In the genomic region with DNA sequence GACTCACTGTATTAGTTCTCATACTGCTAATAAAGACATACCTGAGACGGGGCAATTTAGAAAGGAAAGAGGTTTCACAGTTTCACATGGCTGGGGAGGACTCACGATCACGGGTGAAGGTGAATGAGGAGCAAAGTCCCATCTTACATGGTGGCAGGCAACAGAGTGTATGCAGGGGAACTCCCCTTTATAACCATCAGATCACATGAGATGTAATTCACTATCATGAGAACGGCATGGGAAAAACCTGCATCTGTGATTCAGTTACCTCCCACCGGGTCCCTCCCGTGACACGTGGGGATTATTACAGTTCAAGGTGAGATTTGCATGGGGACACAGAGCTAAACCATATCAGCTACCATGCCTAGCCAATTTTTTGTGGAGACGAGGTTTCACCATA, we compare ENCODE assay signal across 19 cellular contexts.
DNase-seq lines count a peak whose midpoint lies in the region; ATAC-seq and TF ChIP-seq lines count a peak whose summit lies in the region.
"Had no signal": no experiment of that assay in that cellular context is flagged by ENCODE, and none has a peak within 500 bp of the region (broad histone marks: within the 10 kb centered on the region; RNA-seq: fewer than 3 reads in every experiment).

No MANE protein-coding gene starts in this region.

- intact Hi-C loops in right cardiac atrium (cut with DNase I), result no loop called here

- ATAC-seq in GM19463 (IDR thresholded peaks at IDR 0.05; ENCODE audit: unreplicated experiment) (peak; percentile 55), right cardiac atrium (no peak)

- WGBS in mesenchymal stem cell, result 89% methylated on average over 8 of the region's 8 CpGs
- 96% methylated on average over 8 of the region's 8 CpGs for WGBS in right cardiac atrium

- peak overlapping the region in 1 of 2 experiments; percentile 56 for H3K4ac ChIP-seq in mesenchymal stem cell (ENCODE audit: low read depth in 1 of 2, low read length in 2 of 2)

- H3K4me1 ChIP-seq in mesenchymal stem cell (ENCODE audit: control insufficient read depth, insufficient read depth, low read depth, low read length) (peaks cover 9% of the 10 kb centered on the region), right cardiac atrium (ENCODE audit: control insufficient read depth, insufficient read depth, low read length) (no peaks in the 10 kb centered on the region)

- no peak overlapping the region for H4K8ac ChIP-seq in mesenchymal stem cell (ENCODE audit: low read length)

- H3K4me2 ChIP-seq in mesenchymal stem cell (ENCODE audit: low read length, poor library complexity, severe bottlenecking), result no peak overlapping the region

- no peak overlapping the region for H3K27ac ChIP-seq in mesenchymal stem cell (ENCODE audit: low read length, poor library complexity, severe bottlenecking)
- H3K27ac ChIP-seq in right cardiac atrium (ENCODE audit: low read length), result no peak overlapping the region
- H3K27ac ChIP-seq: neutrophil, right atrium auricular region, vagina had no signal

- H3K18ac ChIP-seq in mesenchymal stem cell (ENCODE audit: low read depth in 1 of 2, low read length in 2 of 2), result peak overlapping the region in 1 of 2 experiments; percentile 18

- peak overlapping the region in 1 of 2 experiments; percentile 35 for H2BK12ac ChIP-seq in mesenchymal stem cell (ENCODE audit: low read length in 2 of 2)

- no peaks in the 10 kb centered on the region for H3K36me3 ChIP-seq in mesenchymal stem cell (ENCODE audit: control insufficient read depth in 1 of 2, insufficient read depth in 2 of 2, low read depth in 1 of 2, low read length in 2 of 2)
- H3K36me3 ChIP-seq: neutrophil, right atrium auricular region, vagina had no signal

- peaks cover 5% of the 10 kb centered on the region for H3K79me1 ChIP-seq in mesenchymal stem cell (replicated peaks; ENCODE audit: low read length, poor library complexity, severe bottlenecking)

- H3K9me3 ChIP-seq in mesenchymal stem cell (ENCODE audit: control insufficient read depth, low read length), result no peaks in the 10 kb centered on the region
- H3K9me3 ChIP-seq in right cardiac atrium (ENCODE audit: control insufficient read depth, low read length), result no peaks in the 10 kb centered on the region
- H3K9me3 ChIP-seq: neutrophil, right atrium auricular region, vagina had no signal

- no peak overlapping the region for H3K9ac ChIP-seq in mesenchymal stem cell (ENCODE audit: low read length)

- H4K91ac ChIP-seq in mesenchymal stem cell (ENCODE audit: low read length), result no peak overlapping the region

- no peak overlapping the region for H2BK5ac ChIP-seq in mesenchymal stem cell (ENCODE audit: low read depth, low read length, poor library complexity, severe bottlenecking)

- no peak overlapping the region for H2BK120ac ChIP-seq in mesenchymal stem cell (ENCODE audit: low read depth, low read length)

- H3K23ac ChIP-seq in mesenchymal stem cell (ENCODE audit: low read length in 2 of 2), result no peak overlapping the region

- H2BK15ac ChIP-seq in mesenchymal stem cell (ENCODE audit: low read depth, poor library complexity, severe bottlenecking), result no peak overlapping the region

- H3K4me3 ChIP-seq in GM12865 (ENCODE audit: low read depth, low read length) (no peak overlapping the region), mesenchymal stem cell (ENCODE audit: insufficient read depth in 1 of 2, low read depth in 1 of 2, low read length in 2 of 2) (no peak overlapping the region), right cardiac atrium (ENCODE audit: low read length) (no peak overlapping the region)
- H3K4me3 ChIP-seq: right atrium auricular region, vagina had no signal

- H3K27me3 ChIP-seq in mesenchymal stem cell (ENCODE audit: control insufficient read depth in 1 of 2, insufficient read depth in 1 of 2, low read length in 2 of 2) (no peaks in the 10 kb centered on the region), right cardiac atrium (ENCODE audit: control insufficient read depth, insufficient read depth) (no peaks in the 10 kb centered on the region)
- H3K27me3 ChIP-seq: right atrium auricular region, vagina had no signal

- TF ChIP-seq CTCF in GM12865 (IDR thresholded peaks at IDR 0.05; ENCODE audit: insufficient read depth, low read depth, low read length, missing control alignments), result no peak

- peak overlapping the region in 1 of 2 experiments; percentile 28 for H3K14ac ChIP-seq in mesenchymal stem cell (ENCODE audit: low read length in 2 of 2)

- peak overlapping the region; percentile 9 for H2AK5ac ChIP-seq in mesenchymal stem cell (ENCODE audit: low read length, severe bottlenecking)

- DNase-seq in GM12865 (ENCODE audit: low read depth) (peak; percentile 31), NAMALWA (ENCODE audit: low spot score) (peak; percentile 40), mesenchymal stem cell (no peak), HuH-7 (ENCODE audit: low spot score) (no peak), GOT3 (lab: John Stamatoyannopoulos, UW) (no peak), right cardiac atrium (no peak), kidney tubule cell (ENCODE audit: low spot score) (no peak)
- DNase-seq: amniotic stem cell, cerebellar nuclear complex, HCEC 1CT, hippocampal formation, kidney, NCI-H524, Right ventricle myocardium superior, T-helper 1 cell had no signal

- no peak overlapping the region for H2AFZ ChIP-seq in mesenchymal stem cell (ENCODE audit: low read depth, low read length)

Comparison
In these comparisons a context has a peak if more than half of its experiments do, and no peak if none do; other contexts are left out.
1. DNase-seq: peak in GM12865 (single experiment) and NAMALWA (single experiment); none in mesenchymal stem cell (single experiment), HuH-7 (single experiment), GOT3 (single experiment), right cardiac atrium (0 of 3) and kidney tubule cell (single experiment).